In the genomic region with DNA sequence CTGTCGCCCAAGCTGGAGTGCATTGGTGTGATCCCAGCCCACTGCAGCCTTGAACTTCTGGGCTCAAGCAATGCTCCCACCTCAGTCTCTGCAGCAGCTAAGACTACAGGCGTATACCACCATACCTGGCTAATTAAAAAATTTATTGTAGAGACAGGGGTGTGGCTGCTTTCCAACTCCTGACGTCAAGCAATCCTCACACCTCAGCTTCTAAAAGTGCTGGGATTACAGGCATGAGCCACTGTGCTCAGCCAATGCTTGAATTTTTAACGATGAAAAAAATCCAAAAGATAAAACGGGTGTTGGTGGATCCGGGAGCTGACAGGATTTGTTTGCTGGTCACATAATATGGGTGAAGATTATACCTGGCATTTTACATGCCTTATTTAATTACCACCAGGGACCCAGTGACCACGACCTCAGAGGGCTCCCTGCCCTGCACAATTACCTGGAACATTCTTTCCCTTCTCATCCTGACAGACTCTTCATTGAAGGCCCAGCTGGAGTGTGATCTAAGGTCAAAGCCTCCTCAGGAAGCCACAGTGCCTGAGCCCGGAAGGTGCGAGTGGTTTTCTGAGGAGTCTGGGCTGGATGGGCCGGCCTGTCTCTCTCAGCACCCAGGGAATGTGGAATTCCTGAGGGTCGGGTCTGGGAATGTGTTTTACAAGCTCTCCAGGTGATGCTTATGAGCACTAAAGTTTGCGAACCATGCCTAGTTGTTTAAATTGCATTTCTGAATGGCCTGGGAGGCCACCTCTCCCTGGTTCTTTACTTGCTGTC, we compare ENCODE assay signal across 20 cellular contexts.
DNase-seq lines count a peak whose midpoint lies in the region; ATAC-seq and TF ChIP-seq lines count a peak whose summit lies in the region.
"Had no signal": no experiment of that assay in that cellular context is flagged by ENCODE, and none has a peak within 500 bp of the region (broad histone marks: within the 10 kb centered on the region; RNA-seq: fewer than 3 reads in every experiment).

No MANE protein-coding gene starts in this region.

- in situ Hi-C loops in transverse colon (cut with MboI; ENCODE audit: low pct_ligation_motif_present in 1 of 4, low pct_unique_long_range_greater_than_20kb in 1 of 4, low sequenced_read_pairs in 3 of 4), result loop anchor here in 2 of 4 donors (25.0 kb wide), 4 partner anchors 184 to 1009 kb away; partner anchors contain the start of genes RASL11A (in 1 of the 2), RPL21 (in 1 of the 2), URAD (in 1 of the 2) and USP12 (in 1 of the 2)
- in situ Hi-C loops in gastrocnemius medialis (cut with MboI; ENCODE audit: low sequenced_read_pairs in 4 of 4), result loop anchor here in 3 of 4 donors (25.0 kb wide), 4 partner anchors 209 to 1009 kb away; partner anchors contain the start of gene URAD (in 1 of the 3)

- ATAC-seq in left colon, result peak; percentile 64
- ATAC-seq in activated naive CD4-positive, alpha-beta T cell treated with anti-CD3 and anti-CD28 coated beads, Interleukin-2, amount 50 U/mL, for 72 hours, result no peak
- no peak for ATAC-seq in gastrocnemius medialis
- ATAC-seq: left lobe of liver; stimulated activated naive CD8-positive, alpha-beta T cell treated with anti-CD3 and anti-CD28 coated beads, Interleukin-15, amount 100 ng/mL, for 72 hours had no signal

- peaks cover 23% of the 10 kb centered on the region for H3K4me1 ChIP-seq in cardiac muscle cell (ENCODE audit: low read depth)
- H3K4me1 ChIP-seq in transverse colon, result peaks cover 9 to 62% (median 41%) of the 10 kb centered on the region in 4 donors
- H3K4me1 ChIP-seq in gastrocnemius medialis, result no peaks in the 10 kb centered on the region
- H3K4me1 ChIP-seq in esophagus squamous epithelium, result peaks cover 0 to 2% (median under 1%) of the 10 kb centered on the region in 3 donors
- H3K4me1 ChIP-seq: HAP-1 had no signal

- H3K36me3 Mint-ChIP-seq in activated naive CD4-positive, alpha-beta T cell treated with anti-CD3 and anti-CD28 coated beads, Interleukin-2, amount 50 U/mL, for 72 hours, result no peaks in the 10 kb centered on the region
- H3K36me3 Mint-ChIP-seq: activated naive CD4-positive, alpha-beta T cell treated with anti-CD3 and anti-CD28 coated beads, Interleukin-2, amount 50 U/mL, for 24 hours had no signal

- intact Hi-C loops in left colon (cut with DNase I, micrococcal nuclease) (no loop called here), transverse colon (cut with DNase I; ENCODE audit: low total_unique reads) (no loop called here), gastrocnemius medialis (cut with DNase I; ENCODE audit: low total_unique reads) (no loop called here), esophagus squamous epithelium (cut with DNase I) (loop anchor here (10.0 kb wide), 1 partner anchor 857 kb away; no protein-coding TSS in a partner anchor)

- H3K9me3 ChIP-seq in cardiac muscle cell (ENCODE audit: low read depth) (no peaks in the 10 kb centered on the region), transverse colon (no peaks in the 10 kb centered on the region), gastrocnemius medialis (no peaks in the 10 kb centered on the region), esophagus squamous epithelium (no peaks in the 10 kb centered on the region)
- H3K9me3 ChIP-seq: HAP-1 had no signal

- TF ChIP-seq CTCF in cardiac muscle cell (IDR thresholded peaks at IDR 0.05; ENCODE audit: low read depth, low read length), result no peak
- no peak for TF ChIP-seq CTCF in transverse colon (IDR thresholded peaks at IDR 0.05)
- no peak for TF ChIP-seq CTCF in gastrocnemius medialis (IDR thresholded peaks at IDR 0.05 in 4 of 5, conservative IDR thresholded peaks at IDR 0.05 in 1 of 5)
- TF ChIP-seq CTCF in esophagus squamous epithelium (IDR thresholded peaks at IDR 0.05), result no peak

- no peaks in the 10 kb centered on the region for H3K9me3 Mint-ChIP-seq in activated naive CD4-positive, alpha-beta T cell treated with anti-CD3 and anti-CD28 coated beads, Interleukin-2, amount 50 U/mL, for 72 hours
- H3K9me3 Mint-ChIP-seq: activated naive CD4-positive, alpha-beta T cell treated with anti-CD3 and anti-CD28 coated beads, Interleukin-2, amount 50 U/mL, for 24 hours; stimulated activated naive CD8-positive, alpha-beta T cell treated with anti-CD3 and anti-CD28 coated beads, Interleukin-15, amount 100 ng/mL, for 72 hours had no signal

- H3K27me3 ChIP-seq in cardiac muscle cell (no peaks in the 10 kb centered on the region), transverse colon (no peaks in the 10 kb centered on the region), gastrocnemius medialis (peaks cover 0 to 2% (median 0%) of the 10 kb centered on the region in 3 donors), esophagus squamous epithelium (peaks cover 0 to 62% (median 0%) of the 10 kb centered on the region in 4 donors)

- no peak overlapping the region for H3K27ac Mint-ChIP-seq in activated naive CD4-positive, alpha-beta T cell treated with anti-CD3 and anti-CD28 coated beads, Interleukin-2, amount 50 U/mL, for 72 hours
- H3K27ac Mint-ChIP-seq: activated naive CD4-positive, alpha-beta T cell treated with anti-CD3 and anti-CD28 coated beads, Interleukin-2, amount 50 U/mL, for 24 hours had no signal

- TF ChIP-seq POLR2A in transverse colon (IDR thresholded peaks at IDR 0.05), result no peak
- TF ChIP-seq POLR2A in gastrocnemius medialis (IDR thresholded peaks at IDR 0.05), result no peak
- no peak for TF ChIP-seq POLR2A in esophagus squamous epithelium (IDR thresholded peaks at IDR 0.05)

- DNase-seq in LoVo (ENCODE audit: low spot score) (peak; percentile 49), cardiac muscle cell (ENCODE audit: low read depth in 1 of 2, low spot score in 1 of 2) (peak in 1 of 2 donors; percentile 41), left colon (peak; percentile 54 to 65), transverse colon (no peak), GM03348 (ENCODE audit: low spot score) (no peak), gastrocnemius medialis (no peak), esophagus squamous epithelium (lab: John Stamatoyannopoulos, UW) (no peak)
- DNase-seq in activated naive CD4-positive, alpha-beta T cell treated with anti-CD3 and anti-CD28 coated beads, Interleukin-2, amount 50 U/mL, for 72 hours (ENCODE audit: low spot score in 2 of 2), result no peak
- DNase-seq: Calu3; hypothalamus; NCI-H187; NCI-H226; occipital lobe; PC-9; stimulated activated naive CD8-positive, alpha-beta T cell treated with anti-CD3 and anti-CD28 coated beads, Interleukin-15, amount 100 ng/mL, for 72 hours had no signal

- H3K36me3 ChIP-seq in cardiac muscle cell (no peaks in the 10 kb centered on the region), transverse colon (no peaks in the 10 kb centered on the region), gastrocnemius medialis (no peaks in the 10 kb centered on the region), esophagus squamous epithelium (no peaks in the 10 kb centered on the region)
- H3K36me3 ChIP-seq: HAP-1 had no signal

- H3K27ac ChIP-seq in cardiac muscle cell, result peak overlapping the region; percentile 49
- H3K27ac ChIP-seq in transverse colon, result peak overlapping the region; percentile 73 to 91 (median 81)
- H3K27ac ChIP-seq in gastrocnemius medialis, result no peak overlapping the region
- no peak overlapping the region for H3K27ac ChIP-seq in esophagus squamous epithelium
- H3K27ac ChIP-seq: coronary artery, HL-60, PC-9 had no signal

- no peak for TF ChIP-seq EP300 in transverse colon (IDR thresholded peaks at IDR 0.05; ENCODE audit: low read depth)

- WGBS in transverse colon (ENCODE audit: low coverage in 1 of 2), 2 donors, result 41 to 62% methylated on average over 4 to 12 of the region's 12 CpGs
- WGBS in esophagus squamous epithelium, 2 donors, result 55 to 71% methylated on average over 10 to 12 of the region's 12 CpGs

- H3K4me3 ChIP-seq in cardiac muscle cell, result no peak overlapping the region
- no peak overlapping the region for H3K4me3 ChIP-seq in transverse colon
- H3K4me3 ChIP-seq in gastrocnemius medialis, result no peak overlapping the region
- H3K4me3 ChIP-seq in esophagus squamous epithelium, result no peak overlapping the region
- H3K4me3 ChIP-seq: coronary artery, HAP-1, PC-9 had no signal

Comparison
In these comparisons a context has a peak if more than half of its experiments do, and no peak if none do; other contexts are left out.
1. DNase-seq: peak in LoVo (single experiment) and left colon (2 of 2); none in transverse colon (single experiment), activated naive CD4-positive, alpha-beta T cell treated with anti-CD3 and anti-CD28 coated beads, Interleukin-2, amount 50 U/mL, for 72 hours (0 of 2), GM03348 (single experiment), gastrocnemius medialis (0 of 2) and esophagus squamous epithelium (single experiment).
2. H3K27ac ChIP-seq: peak in cardiac muscle cell (single experiment) and transverse colon (4 of 4); none in gastrocnemius medialis (0 of 4) and esophagus squamous epithelium (0 of 4).